30 cellular contexts compared by ENCODE assay signal in the genomic region with DNA sequence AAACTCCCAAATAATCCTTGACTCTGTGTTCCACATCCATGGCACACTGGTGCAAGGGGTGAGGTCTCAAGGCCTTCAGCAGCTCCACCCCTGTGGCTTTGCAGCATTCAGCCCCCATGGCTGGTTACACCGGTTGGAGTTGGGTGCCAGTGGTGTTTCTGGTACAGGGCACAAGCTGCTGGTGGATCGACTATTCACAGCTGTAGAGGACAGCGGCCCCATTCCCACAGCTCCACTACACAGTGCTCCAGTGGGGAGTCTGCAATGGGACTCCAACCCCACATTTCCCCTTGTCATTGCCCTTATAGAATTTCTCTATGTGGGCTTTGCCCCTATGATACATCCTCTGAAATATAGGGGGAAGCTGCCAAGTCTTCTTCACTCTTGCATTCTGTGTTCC.
"Had no signal": no experiment of that assay in that cellular context is flagged by ENCODE, and none has a peak within 500 bp of the region (broad histone marks: within the 10 kb centered on the region; RNA-seq: fewer than 3 reads in every experiment).

No MANE protein-coding gene starts in this region.

- H3K27ac ChIP-seq: heart right ventricle, hepatocyte, lower lobe of right lung, pancreas, prostate gland, skin epidermis, suprapubic skin, thoracic aorta, tibial artery, upper lobe of right lung had no signal

- H3K4me1 ChIP-seq: lower lobe of right lung, pancreas, prostate gland, suprapubic skin, tibial artery, upper lobe of right lung had no signal

- H3K4me3 ChIP-seq: heart right ventricle, hepatocyte, lower lobe of right lung, pancreas, prostate gland, skin epidermis, suprapubic skin, thoracic aorta, tibial artery, upper lobe of right lung had no signal

- H3K36me3 ChIP-seq: heart right ventricle, lower lobe of right lung, pancreas, prostate gland, suprapubic skin, thoracic aorta, tibial artery, upper lobe of right lung had no signal

- H3K9me3 ChIP-seq: lower lobe of right lung, pancreas, prostate gland, suprapubic skin, thoracic aorta, tibial artery, upper lobe of right lung had no signal

- H3K27me3 ChIP-seq: heart right ventricle, hepatocyte, pancreas, suprapubic skin, tibial artery, upper lobe of right lung had no signal

- ATAC-seq: heart right ventricle; left cardiac atrium; left lobe of liver; left ventricle myocardium superior; lower lobe of right lung; natural killer cell; pancreas; right cardiac atrium; sciatic nerve; stimulated activated effector memory CD8-positive, alpha-beta T cell treated with anti-CD3 and anti-CD28 coated beads, Interleukin-12 subunit alpha, Interleukin-12 subunit beta, amount 100 ng/mL, for 72 hours; upper lobe of right lung had no signal

- DNase-seq: heart right ventricle; kidney glomerular epithelial cell; left cardiac atrium; left ventricle myocardium superior; lower lobe of right lung; mammary epithelial cell; mesenchymal stem cell; naive B cell; natural killer cell; nephron progenitor cell; nucleus accumbens; pancreas; retina; stimulated activated CD4-positive, alpha-beta T cell treated with anti-CD3 and anti-CD28 coated beads, Interleukin-12 subunit alpha, Interleukin-12 subunit beta, amount 100 ng/mL, for 4 hours; stimulated activated CD4-positive, alpha-beta T cell treated with anti-CD3 and anti-CD28 coated beads, Interleukin-15, amount 100 ng/mL, for 24 hours; stimulated activated CD4-positive, alpha-beta T cell treated with anti-CD3 and anti-CD28 coated beads, Interleukin-2, amount 100 ng/mL, for 24 hours; stimulated activated CD4-positive, alpha-beta T cell treated with anti-CD3 and anti-CD28 coated beads, Interleukin-4, amount 100 ng/mL, for 24 hours; stimulated activated naive CD4-positive, alpha-beta T cell; tibial artery; trophoblast cell; upper lobe of right lung had no signal
